ENCODE assay signal across 25 cellular contexts in the genomic region with DNA sequence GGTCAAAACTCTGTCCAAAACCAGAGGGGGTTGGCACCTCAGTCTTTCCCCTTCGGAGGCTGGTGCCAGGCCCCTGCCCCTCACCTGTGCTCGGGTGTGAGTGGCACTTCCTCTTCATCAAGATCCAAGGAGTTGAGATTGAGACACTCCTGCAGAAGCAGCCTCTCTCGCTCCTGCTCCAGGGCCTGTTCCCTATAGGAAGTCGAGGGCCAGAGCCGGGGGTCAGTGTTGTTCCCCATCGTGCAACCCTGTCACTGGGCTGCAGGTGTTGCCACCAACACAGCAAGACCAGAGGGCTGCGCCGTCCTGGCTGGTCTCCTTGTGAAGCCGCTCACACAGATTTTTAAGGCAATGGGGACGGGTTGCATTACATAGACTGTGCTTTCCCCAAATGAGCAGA. TPM values are rescaled to one million over a fixed set of nuclear protein-coding genes. Genes with fewer than 3 reads are reported as not detected.
"Had no signal": no experiment of that assay in that cellular context is flagged by ENCODE, and none has a peak within 500 bp of the region (broad histone marks: within the 10 kb centered on the region; RNA-seq: fewer than 3 reads in every experiment).

No MANE protein-coding gene starts in this region.

- H3K4me3 ChIP-seq: breast epithelium, esophagus squamous epithelium, left lung, lung, mucosa of descending colon, pancreas, psoas muscle, testis, transverse colon had no signal

- H3K27me3 ChIP-seq: breast epithelium, left lung, pancreas, testis had no signal

- DNase-seq: activated CD4-positive, alpha-beta T cell treated with anti-CD3 and anti-CD28 coated beads, Interleukin-2, amount 50 U/mL, for 4 hours; activated CD4-positive, CD25-positive, alpha-beta regulatory T cell treated with anti-CD3 and anti-CD28 coated beads, Interleukin-2, amount 50 U/mL, for 72 hours; activated CD8-positive, alpha-beta memory T cell treated with anti-CD3 and anti-CD28 coated beads, Interleukin-2, amount 50 U/mL, for 4 hours; activated effector memory CD4-positive, alpha-beta T cell treated with anti-CD3 and anti-CD28 coated beads, Interleukin-2, amount 50 U/mL, for 16 hours; activated naive CD4-positive, alpha-beta T cell treated with anti-CD3 and anti-CD28 coated beads for 36 hours; activated T-cell treated with anti-CD3 and anti-CD28 coated beads, Interleukin-2, amount 50 U/mL, for 1 hour; central memory CD4-positive, alpha-beta T cell; effector CD4-positive, alpha-beta T cell; esophagus squamous epithelium; foreskin melanocyte; left lung; mucosa of descending colon; nephron progenitor cell; pancreas; psoas muscle; stimulated activated naive CD4-positive, alpha-beta T cell treated with Interleukin-2 at 50 U/mL for 16 hours; testis; transverse colon had no signal

- H3K27ac ChIP-seq: breast epithelium, epithelial cell of prostate, esophagus squamous epithelium, left lung, pancreas, psoas muscle, testis, transverse colon had no signal

- ATAC-seq: left lung, mucosa of descending colon, pancreas, psoas muscle had no signal

- H3K27ac Mint-ChIP-seq: activated naive CD4-positive, alpha-beta T cell treated with anti-CD3 and anti-CD28 coated beads for 36 hours; activated T-helper 1 cell treated with anti-CD3 and anti-CD28 coated beads, Interleukin-12 subunit alpha, Interleukin-12 subunit beta, Interleukin-2, Interleukin-4 antibody, amounts not matched to agents 30 ng/mL and 10 ng/mL and 1 ng/mL, durations not matched to agents 14 hours and 24 hours and 36 hours; dendritic cell treated with granulocyte-macrophage colony-stimulating factor and Interleukin-4, amounts not matched to agents 40 ng/mL and 50 ng/mL, for 4 days; nephron progenitor cell had no signal

- H3K9me3 Mint-ChIP-seq: activated naive CD4-positive, alpha-beta T cell treated with anti-CD3 and anti-CD28 coated beads for 36 hours; activated T-helper 1 cell treated with anti-CD3 and anti-CD28 coated beads, Interleukin-12 subunit alpha, Interleukin-12 subunit beta, Interleukin-2, Interleukin-4 antibody, amounts not matched to agents 30 ng/mL and 10 ng/mL and 1 ng/mL, durations not matched to agents 14 hours and 24 hours and 36 hours; dendritic cell treated with granulocyte-macrophage colony-stimulating factor and Interleukin-4, amounts not matched to agents 40 ng/mL and 50 ng/mL, for 4 days; nephron progenitor cell had no signal

- H3K4me1 ChIP-seq: breast epithelium, pancreas, psoas muscle, testis had no signal

- H3K4me3 Mint-ChIP-seq: activated naive CD4-positive, alpha-beta T cell treated with anti-CD3 and anti-CD28 coated beads for 36 hours; activated T-helper 1 cell treated with anti-CD3 and anti-CD28 coated beads, Interleukin-12 subunit alpha, Interleukin-12 subunit beta, Interleukin-2, Interleukin-4 antibody, amounts not matched to agents 30 ng/mL and 10 ng/mL and 1 ng/mL, durations not matched to agents 14 hours and 24 hours and 36 hours; dendritic cell treated with granulocyte-macrophage colony-stimulating factor and Interleukin-4, amounts not matched to agents 40 ng/mL and 50 ng/mL, for 4 days; nephron progenitor cell had no signal

- H3K9me3 ChIP-seq: breast epithelium, esophagus squamous epithelium, left lung, mucosa of descending colon, pancreas, psoas muscle, testis, transverse colon had no signal

- H3K36me3 ChIP-seq: breast epithelium, esophagus squamous epithelium, left lung, pancreas, transverse colon had no signal

RNA-seq across cellular contexts. Expression of a gene that starts 18.9 kb away (rescaled TPM):
- total RNA-seq: activated T-helper 1 cell treated with anti-CD3 and anti-CD28 coated beads, Interleukin-12 subunit alpha, Interleukin-12 subunit beta, Interleukin-2, Interleukin-4 antibody, amounts not matched to agents 30 ng/mL and 10 ng/mL and 1 ng/mL, durations not matched to agents 14 hours and 24 hours and 36 hours; mesenteric fat pad; pancreas; psoas muscle; transverse colon; urinary bladder had no signal
- polyA plus RNA-seq: pancreas had no signal
